ENCODE assay signal across 1 cellular context in genomic region chr17:14308965-14309879, GRCh38.
TF ChIP-seq lines count a peak whose summit lies in the region.

No MANE protein-coding gene starts in this region.

TF ChIP-seq in HepG2, 621 proteins besides CTCF, POLR2A, EP300 and RAD21 (continued from another document and continues in another):
- TF ChIP-seq, protein P1, sequence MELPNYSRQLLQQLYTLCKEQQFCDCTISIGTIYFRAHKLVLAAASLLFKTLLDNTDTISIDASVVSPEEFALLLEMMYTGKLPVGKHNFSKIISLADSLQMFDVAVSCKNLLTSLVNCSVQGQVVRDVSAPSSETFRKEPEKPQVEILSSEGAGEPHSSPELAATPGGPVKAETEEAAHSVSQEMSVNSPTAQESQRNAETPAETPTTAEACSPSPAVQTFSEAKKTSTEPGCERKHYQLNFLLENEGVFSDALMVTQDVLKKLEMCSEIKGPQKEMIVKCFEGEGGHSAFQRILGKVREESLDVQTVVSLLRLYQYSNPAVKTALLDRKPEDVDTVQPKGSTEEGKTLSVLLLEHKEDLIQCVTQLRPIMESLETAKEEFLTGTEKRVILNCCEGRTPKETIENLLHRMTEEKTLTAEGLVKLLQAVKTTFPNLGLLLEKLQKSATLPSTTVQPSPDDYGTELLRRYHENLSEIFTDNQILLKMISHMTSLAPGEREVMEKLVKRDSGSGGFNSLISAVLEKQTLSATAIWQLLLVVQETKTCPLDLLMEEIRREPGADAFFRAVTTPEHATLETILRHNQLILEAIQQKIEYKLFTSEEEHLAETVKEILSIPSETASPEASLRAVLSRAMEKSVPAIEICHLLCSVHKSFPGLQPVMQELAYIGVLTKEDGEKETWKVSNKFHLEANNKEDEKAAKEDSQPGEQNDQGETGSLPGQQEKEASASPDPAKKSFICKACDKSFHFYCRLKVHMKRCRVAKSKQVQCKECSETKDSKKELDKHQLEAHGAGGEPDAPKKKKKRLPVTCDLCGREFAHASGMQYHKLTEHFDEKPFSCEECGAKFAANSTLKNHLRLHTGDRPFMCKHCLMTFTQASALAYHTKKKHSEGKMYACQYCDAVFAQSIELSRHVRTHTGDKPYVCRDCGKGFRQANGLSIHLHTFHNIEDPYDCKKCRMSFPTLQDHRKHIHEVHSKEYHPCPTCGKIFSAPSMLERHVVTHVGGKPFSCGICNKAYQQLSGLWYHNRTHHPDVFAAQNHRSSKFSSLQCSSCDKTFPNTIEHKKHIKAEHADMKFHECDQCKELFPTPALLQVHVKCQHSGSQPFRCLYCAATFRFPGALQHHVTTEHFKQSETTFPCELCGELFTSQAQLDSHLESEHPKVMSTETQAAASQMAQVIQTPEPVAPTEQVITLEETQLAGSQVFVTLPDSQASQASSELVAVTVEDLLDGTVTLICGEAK (IDR thresholded peaks at IDR 0.05) = no peak
- TF ChIP-seq, protein P1 (CRISPR knock-in tag; IDR thresholded peaks at IDR 0.05) = no peak
- no peak for TF ChIP-seq ZNF446 (CRISPR knock-in tag; IDR thresholded peaks at IDR 0.05)
- peak; percentile 69; the same call in 1 of the 2 replicates for TF ChIP-seq ZNF788 (CRISPR knock-in tag; IDR thresholded peaks at IDR 0.05; ENCODE audit: borderline replicate concordance)
- no peak; the same call in 1 of the 2 replicates for TF ChIP-seq ZNF441 (CRISPR knock-in tag; IDR thresholded peaks at IDR 0.05; ENCODE audit: borderline replicate concordance)
- no peak for TF ChIP-seq ZNF329 (CRISPR knock-in tag; IDR thresholded peaks at IDR 0.05; ENCODE audit: low read depth)
- no peak for TF ChIP-seq TEF (CRISPR knock-in tag; IDR thresholded peaks at IDR 0.05)
- TF ChIP-seq TEAD2 (CRISPR knock-in tag; IDR thresholded peaks at IDR 0.05) = no peak
- peak; percentile 92 for TF ChIP-seq ZNF503 (CRISPR knock-in tag; IDR thresholded peaks at IDR 0.05)
- peak; percentile 76; the same call in 1 of the 2 replicates for TF ChIP-seq GFI1 (CRISPR knock-in tag; IDR thresholded peaks at IDR 0.05; ENCODE audit: borderline replicate concordance)
- no peak; the same call in 1 of the 2 replicates for TF ChIP-seq HDAC2 (CRISPR knock-in tag; IDR thresholded peaks at IDR 0.05)
- 0 out of 2 replicates have a peak, but pooled peaks have one; percentile 34 for TF ChIP-seq NR2F2 (IDR thresholded peaks at IDR 0.05; ENCODE audit: borderline replicate concordance, low read depth)
- peak; percentile 74 for TF ChIP-seq ZNF878 (CRISPR knock-in tag; IDR thresholded peaks at IDR 0.05)
- peak; percentile 95 for TF ChIP-seq ZMYM4 (CRISPR knock-in tag; IDR thresholded peaks at IDR 0.05)
- TF ChIP-seq ZNF597 (CRISPR knock-in tag; IDR thresholded peaks at IDR 0.05) = no peak
- no peak for TF ChIP-seq MAFK (conservative IDR thresholded peaks at IDR 0.05 in 1 of 2, IDR thresholded peaks at IDR 0.05 in 1 of 2; ENCODE audit: low read length in 2 of 2)
- peak; percentile 93 for TF ChIP-seq ZNF501 (CRISPR knock-in tag; IDR thresholded peaks at IDR 0.05)
- TF ChIP-seq, protein P2, sequence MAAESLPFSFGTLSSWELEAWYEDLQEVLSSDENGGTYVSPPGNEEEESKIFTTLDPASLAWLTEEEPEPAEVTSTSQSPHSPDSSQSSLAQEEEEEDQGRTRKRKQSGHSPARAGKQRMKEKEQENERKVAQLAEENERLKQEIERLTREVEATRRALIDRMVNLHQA (CRISPR knock-in tag; IDR thresholded peaks at IDR 0.05) = no peak
- peak; percentile 74; the same call in 1 of the 2 replicates for TF ChIP-seq ZBED4 (CRISPR knock-in tag; IDR thresholded peaks at IDR 0.05; ENCODE audit: borderline replicate concordance)
- no peak for TF ChIP-seq ZNF382 (CRISPR knock-in tag; IDR thresholded peaks at IDR 0.05; ENCODE audit: borderline replicate concordance)
- no peak for TF ChIP-seq ZBTB21 (CRISPR knock-in tag; IDR thresholded peaks at IDR 0.05)
- TF ChIP-seq GATA4 (IDR thresholded peaks at IDR 0.05; ENCODE audit: borderline replicate concordance, low read depth) = no peak
- TF ChIP-seq ZNF800 (CRISPR knock-in tag; IDR thresholded peaks at IDR 0.05) = no peak
- peak; percentile 85; the same call in 1 of the 2 replicates for TF ChIP-seq ZNF235 (CRISPR knock-in tag; IDR thresholded peaks at IDR 0.05; ENCODE audit: borderline replicate concordance)
- TF ChIP-seq ZNF678 (CRISPR knock-in tag; IDR thresholded peaks at IDR 0.05) = no peak
- peak; percentile 35; the same call in 1 of the 2 replicates for TF ChIP-seq ZNF12 (CRISPR knock-in tag; IDR thresholded peaks at IDR 0.05)
- no peak for TF ChIP-seq RERE (CRISPR knock-in tag; IDR thresholded peaks at IDR 0.05; ENCODE audit: low read depth)
